Comparison of ENCODE assay signal across 13 cellular contexts in the genomic region with DNA sequence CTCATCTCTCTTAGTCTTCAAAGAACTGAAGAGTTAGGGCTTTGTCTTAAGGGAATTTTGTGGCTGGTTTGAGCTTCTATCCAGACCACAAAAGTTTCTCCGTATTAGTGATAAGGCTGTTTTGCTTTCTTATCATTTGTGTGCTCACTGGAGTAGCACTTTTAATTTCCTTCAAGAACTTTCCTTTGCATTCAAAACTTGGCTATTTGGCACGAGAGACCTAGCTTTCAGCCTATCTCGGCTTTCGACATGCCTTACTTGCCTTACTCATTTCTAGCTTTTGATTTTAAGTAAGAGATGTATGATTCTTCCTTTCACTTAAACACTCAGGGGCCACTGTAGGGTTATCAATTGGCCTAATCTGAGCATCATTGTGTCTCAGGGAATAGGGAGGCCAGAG. TPM values are rescaled to one million over a fixed set of nuclear protein-coding genes. Genes with fewer than 3 reads are reported as not detected.
DNase-seq lines count a peak whose midpoint lies in the region; ATAC-seq and TF ChIP-seq lines count a peak whose summit lies in the region.
"Had no signal": no experiment of that assay in that cellular context is flagged by ENCODE, and none has a peak within 500 bp of the region (broad histone marks: within the 10 kb centered on the region; RNA-seq: fewer than 3 reads in every experiment).

No MANE protein-coding gene starts in this region.

- peak; percentile 19 for DNase-seq in stimulated activated CD4-positive, alpha-beta T cell treated with anti-CD3 and anti-CD28 coated beads, Interleukin-15, amount 100 ng/mL, for 24 hours
- DNase-seq in stimulated activated CD4-positive, alpha-beta T cell treated with anti-CD3 and anti-CD28 coated beads, Interleukin-4, amount 100 ng/mL, for 4 hours = no peak
- no peak for DNase-seq in stimulated activated naive CD8-positive, alpha-beta T cell treated with anti-CD3 and anti-CD28 coated beads, Interleukin-15, Interleukin-2, amounts not matched to agents 100 U/mL and 50 U/mL, for 24 hours
- DNase-seq in neuronal stem cell (ENCODE audit: low spot score) (no peak), NCI-H2107 treated with DMSO at 0.1 percent for 48 hours (lab: John Stamatoyannopoulos, UW; ENCODE audit: unreplicated experiment) (no peak), HEK293T (ENCODE audit: extremely low spot score) (no peak)
- DNase-seq: BE2C, NCI-H2227 treated with DMSO at 0.1 percent for 48 hours had no signal

- H2BK15ac ChIP-seq in neuronal stem cell (ENCODE audit: low read length) = no peak overlapping the region

- H2BK120ac ChIP-seq in neuronal stem cell (ENCODE audit: low read depth, low read length) = no peak overlapping the region

- no peak overlapping the region for H3K14ac ChIP-seq in neuronal stem cell (ENCODE audit: low read length)

- H3K4me2 ChIP-seq in neuronal stem cell (ENCODE audit: insufficient read depth, low read length, poor library complexity, severe bottlenecking) = no peak overlapping the region

- H3K79me1 ChIP-seq in neuronal stem cell (ENCODE audit: low read depth, low read length) = no peaks in the 10 kb centered on the region

- H4K91ac ChIP-seq in neuronal stem cell (ENCODE audit: low read depth, low read length, poor library complexity) = no peak overlapping the region

- H3K18ac ChIP-seq in neuronal stem cell (ENCODE audit: low read length) = no peak overlapping the region

- H3K36me3 ChIP-seq in neuronal stem cell (replicated peaks in 1 of 2; ENCODE audit: control insufficient read depth in 2 of 2, insufficient read depth in 2 of 2, low read length in 2 of 2) = peaks cover 3 to 63% of the 10 kb centered on the region in 2 donors
- H3K36me3 ChIP-seq: BE2C had no signal

- CTCF ChIA-PET in HEK293T (lab: Yijun Ruan, JAX) = no interaction called here

- ATAC-seq in GM21723 (IDR thresholded peaks at IDR 0.05; ENCODE audit: unreplicated experiment) = peak; percentile 91
- ATAC-seq in HG03342 (IDR thresholded peaks at IDR 0.05; ENCODE audit: unreplicated experiment) = peak; percentile 71
- ATAC-seq in stimulated activated naive CD8-positive, alpha-beta T cell treated with anti-CD3 and anti-CD28 coated beads, Interleukin-15, Interleukin-2, amounts not matched to agents 100 U/mL and 50 U/mL, for 24 hours = peak; percentile 83
- ATAC-seq: left lobe of liver had no signal

- no peak overlapping the region for H3K23ac ChIP-seq in neuronal stem cell (ENCODE audit: low read depth, low read length, poor library complexity)

- H3K4me1 ChIP-seq in neuronal stem cell (ENCODE audit: control insufficient read depth in 2 of 2, insufficient read depth in 1 of 2, low read depth in 1 of 2, low read length in 2 of 2) = no peaks in the 10 kb centered on the region
- H3K4me1 ChIP-seq: BE2C, parathyroid adenoma, SJSA1 had no signal

- no peak overlapping the region for H3K4me3 ChIP-seq in neuronal stem cell (ENCODE audit: low read length in 2 of 2)
- H3K4me3 ChIP-seq: SJSA1 had no signal

- H2AK5ac ChIP-seq in neuronal stem cell (ENCODE audit: low read depth, low read length) = no peak overlapping the region

- no peak overlapping the region for H3K9ac ChIP-seq in neuronal stem cell (ENCODE audit: low read depth, low read length, poor library complexity)
- H3K9ac ChIP-seq: parathyroid adenoma had no signal

- no peak overlapping the region for H2BK5ac ChIP-seq in neuronal stem cell (ENCODE audit: low read length)

- H2AFZ ChIP-seq in neuronal stem cell (ENCODE audit: low read length) = no peak overlapping the region
- H2AFZ ChIP-seq: parathyroid adenoma had no signal

- H3K27ac ChIP-seq in neuronal stem cell (replicated peaks; ENCODE audit: low read length) = no peak overlapping the region
- H3K27ac ChIP-seq: parathyroid adenoma, SJSA1 had no signal

- no peak overlapping the region for H2BK12ac ChIP-seq in neuronal stem cell (ENCODE audit: low read length)

- no peaks in the 10 kb centered on the region for H3K9me3 ChIP-seq in neuronal stem cell (replicated peaks in 1 of 2; ENCODE audit: control insufficient read depth in 2 of 2, insufficient read depth in 1 of 2, low read depth in 1 of 2, low read length in 2 of 2)
- H3K9me3 ChIP-seq: BE2C, SJSA1 had no signal

- H3K27me3 ChIP-seq in neuronal stem cell (ENCODE audit: control insufficient read depth in 3 of 3, insufficient read depth in 3 of 3, low read depth in 1 of 3, low read length in 3 of 3) = no peaks in the 10 kb centered on the region
- H3K27me3 ChIP-seq: BE2C, SJSA1 had no signal

- POLR2A ChIA-PET in HEK293T (lab: Yijun Ruan, JAX) = interaction anchor here (1.3 kb wide), 1 partner anchor 29 kb away, joined by 3 read pairs; no protein-coding TSS in a partner anchor

- no peak overlapping the region for H3K4ac ChIP-seq in neuronal stem cell (ENCODE audit: low read length)

- no CpG with 5 or more reads among the region's 4 CpGs for WGBS in neuronal stem cell (ENCODE audit: extremely low coverage in 2 of 2, insufficient read length in 2 of 2, insufficient replicate concordance in 1 of 2), 2 donors

- H4K8ac ChIP-seq in neuronal stem cell (ENCODE audit: low read depth, low read length) = no peak overlapping the region

TF ChIP-seq in HEK293T, 16 proteins besides CTCF, POLR2A, EP300 and RAD21:
- TF ChIP-seq HDGF (IDR thresholded peaks at IDR 0.05; ENCODE audit: borderline replicate concordance) = no peak
TF ChIP-seq in HEK293T: peak in this region for 0.

RNA-seq across cellular contexts. Expression of a gene that starts 29.9 kb away (rescaled TPM):
- 47.9 TPM for polyA plus RNA-seq in neuronal stem cell (2013, experiment 1 of 2)
- polyA plus RNA-seq in neuronal stem cell (2013, experiment 2 of 2) = 51.4 TPM

RNA-seq across cellular contexts. Expression of a gene that starts 55.7 kb away (rescaled TPM):
- polyA plus RNA-seq in neuronal stem cell (2013, experiment 1 of 2) = 15.7 TPM
- polyA plus RNA-seq in neuronal stem cell (2013, experiment 2 of 2) = 16.5 TPM
